17 cellular contexts compared by ENCODE assay signal in genomic region chr18:13471495-13471845, GRCh38.
DNase-seq lines count a peak whose midpoint lies in the region; FAIRE-seq and TF ChIP-seq lines count a peak whose summit lies in the region.
"Had no signal": no experiment of that assay in that cellular context is flagged by ENCODE, and none has a peak within 500 bp of the region (broad histone marks: within the 10 kb centered on the region; RNA-seq: fewer than 3 reads in every experiment).

No MANE protein-coding gene starts in this region.

- H3K27ac ChIP-seq in CD4-positive, alpha-beta memory T cell (ENCODE audit: low read depth, low read length) = no peak overlapping the region
- H3K27ac ChIP-seq in astrocyte (ENCODE audit: low read depth, low read length) (no peak overlapping the region), right atrium auricular region (peak overlapping the region; percentile 30 to 69), neural progenitor cell (no peak overlapping the region)

- H3K36me3 Mint-ChIP-seq in CD4-positive, alpha-beta memory T cell = peaks cover 39 to 52% of the 10 kb centered on the region in 2 donors
- H3K36me3 Mint-ChIP-seq in astrocyte (ENCODE audit: low read depth, unreplicated experiment) (peaks cover 17% of the 10 kb centered on the region), neural progenitor cell (peaks cover 1% of the 10 kb centered on the region)

- H3K79me2 ChIP-seq in astrocyte (ENCODE audit: insufficient read depth, low read length) (no peaks in the 10 kb centered on the region), neural progenitor cell (ENCODE audit: low read depth) (no peaks in the 10 kb centered on the region)

- intact Hi-C loops in CD4-positive, alpha-beta memory T cell (cut with micrococcal nuclease) = no loop called here

- no peak for DNase-seq in CD4-positive, alpha-beta memory T cell
- DNase-seq in astrocyte (ENCODE audit: low read depth) = no peak
- no peak for DNase-seq in right atrium auricular region (ENCODE audit: low spot score)
- no peak for DNase-seq in neural progenitor cell (ENCODE audit: low spot score)
- DNase-seq in NCI-H1048 (lab: John Stamatoyannopoulos, UW) = no peak
- DNase-seq in NCI-H1417 treated with DMSO at 0.1 percent for 48 hours (lab: John Stamatoyannopoulos, UW) = no peak
- no peak for DNase-seq in Kasumi-1 (lab: John Stamatoyannopoulos, UW)
- DNase-seq: activated CD4-positive, alpha-beta T cell treated with anti-CD3 and anti-CD28 coated beads for 48 hours; activated naive CD4-positive, alpha-beta T cell treated with anti-CD3 and anti-CD28 coated beads for 36 hours; COR-L47; EL; HCEC 1CT; kidney; stimulated activated CD4-positive, alpha-beta T cell treated with anti-CD3 and anti-CD28 coated beads, Interleukin-15, amount 100 ng/mL, for 24 hours had no signal

- H3K9ac ChIP-seq in astrocyte (ENCODE audit: low read length) (no peak overlapping the region), neural progenitor cell (no peak overlapping the region)

- H3K4me2 ChIP-seq in astrocyte (ENCODE audit: low read length) (no peak overlapping the region), neural progenitor cell (peak overlapping the region; percentile 44)

- peaks cover 12% of the 10 kb centered on the region for H3K4me1 ChIP-seq in CD4-positive, alpha-beta memory T cell (ENCODE audit: insufficient read depth, low read length)
- H3K4me1 ChIP-seq in astrocyte (ENCODE audit: insufficient read depth, low read length) = no peaks in the 10 kb centered on the region
- H3K4me1 ChIP-seq in right atrium auricular region = peaks cover 0 to 25% of the 10 kb centered on the region in 2 donors
- peaks cover 19% of the 10 kb centered on the region for H3K4me1 ChIP-seq in neural progenitor cell

- no peaks in the 10 kb centered on the region for H3K9me3 ChIP-seq in CD4-positive, alpha-beta memory T cell (ENCODE audit: control insufficient read depth in 1 of 2, low read length in 2 of 2)
- H3K9me3 ChIP-seq in astrocyte (ENCODE audit: insufficient read depth, low read depth, low read length) (no peaks in the 10 kb centered on the region), right atrium auricular region (no peaks in the 10 kb centered on the region), neural progenitor cell (ENCODE audit: low read depth) (no peaks in the 10 kb centered on the region)
- H3K9me3 ChIP-seq: thoracic aorta had no signal

- FAIRE-seq in astrocyte (lab: Jason Lieb, UNC) = no peak
- FAIRE-seq: kidney had no signal

- H3K9me3 Mint-ChIP-seq in CD4-positive, alpha-beta memory T cell = peaks cover 4 to 11% (median 7%) of the 10 kb centered on the region in 8 donors
- no peaks in the 10 kb centered on the region for H3K9me3 Mint-ChIP-seq in astrocyte (ENCODE audit: unreplicated experiment)
- H3K9me3 Mint-ChIP-seq in neural progenitor cell = peaks cover 16% of the 10 kb centered on the region

- CTCF ChIA-PET in CD4-positive, alpha-beta memory T cell (lab: Charles Lee; ENCODE audit: partially characterized antibody) = interaction anchor here (1.1 kb wide), 1 partner anchor 255 kb away, joined by 3 read pairs; no protein-coding TSS in a partner anchor

- H3K4me3 ChIP-seq in CD4-positive, alpha-beta memory T cell (ENCODE audit: low read length in 2 of 2) = no peak overlapping the region
- no peak overlapping the region for H3K4me3 ChIP-seq in astrocyte (ENCODE audit: insufficient read depth, low read depth, low read length)
- H3K4me3 ChIP-seq in right atrium auricular region = no peak overlapping the region
- H3K4me3 ChIP-seq in neural progenitor cell = no peak overlapping the region
- H3K4me3 ChIP-seq: coronary artery, thoracic aorta had no signal

- H3F3A ChIP-seq in neural progenitor cell (ENCODE audit: low read depth) = peaks cover 15% of the 10 kb centered on the region

- POLR2A ChIA-PET in CD4-positive, alpha-beta memory T cell (lab: Charles Lee; ENCODE audit: partially characterized antibody) = interaction anchor here (0.5 to 1.1 kb wide), 2 partner anchors 9 to 12 kb away, joined by 3 to 4 read pairs; no protein-coding TSS in a partner anchor

- H3K4me3 Mint-ChIP-seq in CD4-positive, alpha-beta memory T cell = no peak overlapping the region
- H3K4me3 Mint-ChIP-seq in astrocyte (ENCODE audit: unreplicated experiment) (no peak overlapping the region), neural progenitor cell (peak overlapping the region; percentile 44)
- H3K4me3 Mint-ChIP-seq: activated naive CD4-positive, alpha-beta T cell treated with anti-CD3 and anti-CD28 coated beads for 36 hours; mesothelial cell of epicardium had no signal

- H3K27me3 ChIP-seq in CD4-positive, alpha-beta memory T cell (ENCODE audit: insufficient read depth, low read length) = no peaks in the 10 kb centered on the region
- no peaks in the 10 kb centered on the region for H3K27me3 ChIP-seq in astrocyte (ENCODE audit: insufficient read depth, low read length)
- H3K27me3 ChIP-seq in right atrium auricular region = no peaks in the 10 kb centered on the region
- H3K27me3 ChIP-seq in neural progenitor cell = no peaks in the 10 kb centered on the region

- TF ChIP-seq CTCF in astrocyte (IDR thresholded peaks at IDR 0.05; ENCODE audit: insufficient read depth, low read depth, low read length) (no peak), right atrium auricular region (IDR thresholded peaks at IDR 0.05) (no peak), neural progenitor cell (IDR thresholded peaks at IDR 0.05) (no peak)

- no peak overlapping the region for H2AFZ ChIP-seq in astrocyte (ENCODE audit: low read depth, low read length)
- no peak overlapping the region for H2AFZ ChIP-seq in neural progenitor cell (replicated peaks)

- H3K27ac Mint-ChIP-seq in CD4-positive, alpha-beta memory T cell = peak overlapping the region in 5 of 7 donors; percentile 19 to 59 (median 47)
- H3K27ac Mint-ChIP-seq in astrocyte (ENCODE audit: unreplicated experiment) (peak overlapping the region; percentile 58), neural progenitor cell (peak overlapping the region; percentile 97)
- H3K27ac Mint-ChIP-seq: activated naive CD4-positive, alpha-beta T cell treated with anti-CD3 and anti-CD28 coated beads for 36 hours; mesothelial cell of epicardium had no signal

- H4K20me1 ChIP-seq in astrocyte (ENCODE audit: insufficient read depth, low read length) (no peaks in the 10 kb centered on the region), neural progenitor cell (ENCODE audit: low read depth) (peaks cover 8% of the 10 kb centered on the region)

- H3K27me3 Mint-ChIP-seq in CD4-positive, alpha-beta memory T cell = no peaks in the 10 kb centered on the region
- peaks cover 2% of the 10 kb centered on the region for H3K27me3 Mint-ChIP-seq in astrocyte (ENCODE audit: low read depth, unreplicated experiment)
- peaks cover 15% of the 10 kb centered on the region for H3K27me3 Mint-ChIP-seq in neural progenitor cell (ENCODE audit: insufficient read depth, low read depth)

- H3K36me3 ChIP-seq in CD4-positive, alpha-beta memory T cell (ENCODE audit: insufficient read depth, low read length) = no peaks in the 10 kb centered on the region
- H3K36me3 ChIP-seq in astrocyte (ENCODE audit: insufficient read depth, low read length) (no peaks in the 10 kb centered on the region), right atrium auricular region (no peaks in the 10 kb centered on the region), neural progenitor cell (no peaks in the 10 kb centered on the region)
- H3K36me3 ChIP-seq: thoracic aorta had no signal

- H3K4me1 Mint-ChIP-seq in CD4-positive, alpha-beta memory T cell = peaks cover 23 to 66% (median 44%) of the 10 kb centered on the region in 4 donors
- H3K4me1 Mint-ChIP-seq in astrocyte (ENCODE audit: low read depth, unreplicated experiment) (peaks cover 24% of the 10 kb centered on the region), neural progenitor cell (peaks cover 44% of the 10 kb centered on the region)

Comparison
In these comparisons a context has a peak if more than half of its experiments do, and no peak if none do; other contexts are left out.
1. H3K27ac ChIP-seq: peak in right atrium auricular region (2 of 2); none in CD4-positive, alpha-beta memory T cell (single experiment), astrocyte (single experiment) and neural progenitor cell (single experiment).
2. H3K27ac Mint-ChIP-seq: peak in every context shown above with its lines; median percentile 97 in neural progenitor cell; 58 in astrocyte; 47 in CD4-positive, alpha-beta memory T cell.